Comparison of ENCODE assay signal across 21 cellular contexts in genomic region chr5:115611873-115612272, GRCh38. TPM values are rescaled to one million over a fixed set of nuclear protein-coding genes. Genes with fewer than 3 reads are reported as not detected.
DNase-seq lines count a peak whose midpoint lies in the region; ATAC-seq and TF ChIP-seq lines count a peak whose summit lies in the region.
"Had no signal": no experiment of that assay in that cellular context is flagged by ENCODE, and none has a peak within 500 bp of the region (broad histone marks: within the 10 kb centered on the region; RNA-seq: fewer than 3 reads in every experiment).

No MANE protein-coding gene starts in this region.

- no peaks in the 10 kb centered on the region for H3K27me3 Mint-ChIP-seq in CD8-positive, alpha-beta T cell (ENCODE audit: low read depth)
- no peaks in the 10 kb centered on the region for H3K27me3 Mint-ChIP-seq in T-helper 17 cell
- no peaks in the 10 kb centered on the region for H3K27me3 Mint-ChIP-seq in effector memory CD8-positive, alpha-beta T cell
- no peaks in the 10 kb centered on the region for H3K27me3 Mint-ChIP-seq in stimulated activated memory B cell treated with anti-CD40 and anti-IgM and Interleukin-4, amounts not matched to agents 10 μg/mL and 1 μg/mL and 100 μg/mL, for 72 hours
- H3K27me3 Mint-ChIP-seq: CD4-positive, alpha-beta memory T cell had no signal

- H3K9me3 ChIP-seq in CD8-positive, alpha-beta T cell (ENCODE audit: low read length) = no peaks in the 10 kb centered on the region
- H3K9me3 ChIP-seq in T-helper 17 cell (ENCODE audit: control insufficient read depth, low read length, poor library complexity, severe bottlenecking) (no peaks in the 10 kb centered on the region), stomach (no peaks in the 10 kb centered on the region)
- H3K9me3 ChIP-seq: A549; BE2C; BLaER1 treated with 17β-estradiol and CSF1 and Interleukin-3, amounts not matched to agents 10 nM and 100 nM; Caco-2 had no signal

- H3K27me3 ChIP-seq in CD8-positive, alpha-beta T cell (ENCODE audit: insufficient read depth, low read length) = no peaks in the 10 kb centered on the region
- no peaks in the 10 kb centered on the region for H3K27me3 ChIP-seq in stomach
- H3K27me3 ChIP-seq: BE2C; BLaER1 treated with 17β-estradiol and CSF1 and Interleukin-3, amounts not matched to agents 10 nM and 100 nM had no signal

- H3K4me1 ChIP-seq in CD8-positive, alpha-beta T cell (ENCODE audit: insufficient read depth, low read length) = no peaks in the 10 kb centered on the region
- peaks cover 0 to 32% (median 9%) of the 10 kb centered on the region in 4 donors for H3K4me1 ChIP-seq in stomach
- H3K4me1 ChIP-seq: A549; BE2C; BLaER1 treated with 17β-estradiol and CSF1 and Interleukin-3, amounts not matched to agents 10 nM and 100 nM; Caco-2 had no signal

- no peak for TF ChIP-seq CTCF in CD8-positive, alpha-beta T cell (IDR thresholded peaks at IDR 0.05)
- TF ChIP-seq CTCF in stomach (IDR thresholded peaks at IDR 0.05) = no peak

- H3K9me3 Mint-ChIP-seq in CD8-positive, alpha-beta T cell = no peaks in the 10 kb centered on the region
- H3K9me3 Mint-ChIP-seq in effector memory CD8-positive, alpha-beta T cell = no peaks in the 10 kb centered on the region
- H3K9me3 Mint-ChIP-seq in stimulated activated memory B cell treated with anti-CD40 and anti-IgM and Interleukin-4, amounts not matched to agents 10 μg/mL and 1 μg/mL and 100 μg/mL, for 72 hours = no peaks in the 10 kb centered on the region
- H3K9me3 Mint-ChIP-seq: CD14-positive monocyte; CD4-positive, alpha-beta memory T cell; GM23338; H9; HFFc6 had no signal

- H3K36me3 Mint-ChIP-seq in CD8-positive, alpha-beta T cell = peaks cover 46% of the 10 kb centered on the region
- H3K36me3 Mint-ChIP-seq in T-helper 17 cell (ENCODE audit: low read depth) = peaks cover 3% of the 10 kb centered on the region
- H3K36me3 Mint-ChIP-seq in effector memory CD8-positive, alpha-beta T cell (ENCODE audit: insufficient read depth) = peaks cover 32% of the 10 kb centered on the region
- H3K36me3 Mint-ChIP-seq in stimulated activated memory B cell treated with anti-CD40 and anti-IgM and Interleukin-4, amounts not matched to agents 10 μg/mL and 1 μg/mL and 100 μg/mL, for 72 hours = peaks cover 24% of the 10 kb centered on the region

- H3K36me3 ChIP-seq in CD8-positive, alpha-beta T cell (ENCODE audit: insufficient read depth, low read length) = peaks cover 10% of the 10 kb centered on the region
- H3K36me3 ChIP-seq in stomach = peaks cover 6 to 62% (median 38%) of the 10 kb centered on the region in 4 donors

- no peak overlapping the region for H3K27ac ChIP-seq in CD8-positive, alpha-beta T cell (ENCODE audit: low read depth, low read length)
- no peak overlapping the region for H3K27ac ChIP-seq in stomach
- H3K27ac ChIP-seq: A549; BLaER1 treated with 17β-estradiol and CSF1 and Interleukin-3, amounts not matched to agents 10 nM and 100 nM had no signal

- ATAC-seq in CD8-positive, alpha-beta T cell = no peak
- no peak for ATAC-seq in T-helper 17 cell
- no peak for ATAC-seq in effector memory CD8-positive, alpha-beta T cell (replicated peaks)
- no peak for ATAC-seq in stimulated activated memory B cell treated with anti-CD40 and anti-IgM and Interleukin-4, amounts not matched to agents 10 μg/mL and 1 μg/mL and 100 μg/mL, for 72 hours
- ATAC-seq: GM23338 had no signal

- H3K4me1 Mint-ChIP-seq in CD8-positive, alpha-beta T cell (ENCODE audit: low read depth) = peaks cover 30% of the 10 kb centered on the region
- H3K4me1 Mint-ChIP-seq in T-helper 17 cell = peaks cover 17% of the 10 kb centered on the region
- H3K4me1 Mint-ChIP-seq in effector memory CD8-positive, alpha-beta T cell (ENCODE audit: low read depth in 2 of 2) = peaks cover 9 to 17% of the 10 kb centered on the region in 2 donors
- peaks cover 30% of the 10 kb centered on the region for H3K4me1 Mint-ChIP-seq in stimulated activated memory B cell treated with anti-CD40 and anti-IgM and Interleukin-4, amounts not matched to agents 10 μg/mL and 1 μg/mL and 100 μg/mL, for 72 hours
- H3K4me1 Mint-ChIP-seq: CD14-positive monocyte had no signal

- no peak overlapping the region for H3K4me3 Mint-ChIP-seq in CD8-positive, alpha-beta T cell
- no peak overlapping the region for H3K4me3 Mint-ChIP-seq in T-helper 17 cell
- H3K4me3 Mint-ChIP-seq in effector memory CD8-positive, alpha-beta T cell = no peak overlapping the region
- no peak overlapping the region for H3K4me3 Mint-ChIP-seq in stimulated activated memory B cell treated with anti-CD40 and anti-IgM and Interleukin-4, amounts not matched to agents 10 μg/mL and 1 μg/mL and 100 μg/mL, for 72 hours
- H3K4me3 Mint-ChIP-seq: CD14-positive monocyte; CD4-positive, alpha-beta memory T cell; GM23338; H9; HFFc6 had no signal

- WGBS in stomach, 5 donors = 93 to 98% (median 97%) methylated on average over 5 of the region's 5 CpGs

- CTCF ChIA-PET in CD8-positive, alpha-beta T cell (lab: Charles Lee) = interaction anchor here (1.2 kb wide), 1 partner anchor 13 kb away, joined by 3 read pairs; no protein-coding TSS in a partner anchor

- no peak for TF ChIP-seq POLR2A in stomach (IDR thresholded peaks at IDR 0.05)

- TF ChIP-seq EP300 in stomach (IDR thresholded peaks at IDR 0.05) = no peak

- no peak for DNase-seq in CD8-positive, alpha-beta T cell
- no peak for DNase-seq in T-helper 17 cell
- DNase-seq in effector memory CD8-positive, alpha-beta T cell = no peak
- no peak for DNase-seq in stomach
- no peak for DNase-seq in glomerular visceral epithelial cell (ENCODE audit: extremely low spot score)
- DNase-seq in stimulated activated CD4-positive, alpha-beta T cell treated with anti-CD3 and anti-CD28 coated beads, Interleukin-4, amount 100 ng/mL, for 24 hours = no peak
- DNase-seq: 8988T; ACHN; AML-193; BE2C; Caco-2; CD4-positive, alpha-beta memory T cell; DMS153; DND-41; H9; HFFc6 had no signal

- no peak overlapping the region for H3K4me3 ChIP-seq in CD8-positive, alpha-beta T cell (ENCODE audit: low read depth, low read length)
- H3K4me3 ChIP-seq in stomach = no peak overlapping the region
- H3K4me3 ChIP-seq: A549; BLaER1 treated with 17β-estradiol and CSF1 and Interleukin-3, amounts not matched to agents 10 nM and 100 nM; GM23338 had no signal

- POLR2A ChIA-PET in CD8-positive, alpha-beta T cell (lab: Charles Lee) = interaction anchor here (1.0 kb wide), 1 partner anchor 66 kb away, joined by 3 read pairs; no protein-coding TSS in a partner anchor

- intact Hi-C loops in CD8-positive, alpha-beta T cell (cut with DNase I, micrococcal nuclease) = no loop called here
- intact Hi-C loops in stomach (cut with DNase I; ENCODE audit: low total_unique reads) = no loop called here

- H3K27ac Mint-ChIP-seq in CD8-positive, alpha-beta T cell = peak overlapping the region; percentile 11
- H3K27ac Mint-ChIP-seq in T-helper 17 cell = peak overlapping the region; percentile 72
- H3K27ac Mint-ChIP-seq in effector memory CD8-positive, alpha-beta T cell = peak overlapping the region; percentile 28 to 75
- peak overlapping the region; percentile 12 for H3K27ac Mint-ChIP-seq in stimulated activated memory B cell treated with anti-CD40 and anti-IgM and Interleukin-4, amounts not matched to agents 10 μg/mL and 1 μg/mL and 100 μg/mL, for 72 hours
- H3K27ac Mint-ChIP-seq: CD14-positive monocyte, GM23338, H9 had no signal

RNA-seq across cellular contexts. Expression of gene TICAM2, which starts 9.6 kb away (rescaled TPM):
- total RNA-seq in CD8-positive, alpha-beta T cell = under 1 TPM; 0.27 to 0.36 TPM
- total RNA-seq in T-helper 17 cell = under 1 TPM; 0.52 to 0.90 TPM
- 1 to 10 TPM in 2 of 5 donors, not detected in 3; 2.4 to 9.9 TPM for total RNA-seq in stomach
- polyA plus RNA-seq in stomach = 1 to 10 TPM; 1.4 to 3.5 (median 2.3) TPM
- total RNA-seq: GM23338 had no signal

RNA-seq across cellular contexts. Expression of gene TMED7, which starts 14.0 kb away (rescaled TPM):
- 10 to 100 TPM; 67.2 to 71.5 TPM for total RNA-seq in CD8-positive, alpha-beta T cell
- total RNA-seq in T-helper 17 cell = 10 to 100 TPM; 49.0 to 53.7 TPM
- 100 to 1,000 TPM in 2 of 5 donors, 10 to 100 TPM in 2, 1 to 10 TPM in 1; 9.8 to 169 (median 54.3) TPM for total RNA-seq in stomach
- 10 to 100 TPM; 12.8 to 16.5 (median 13.9) TPM for polyA plus RNA-seq in stomach

Comparison
In these comparisons a context has a peak if more than half of its experiments do, and no peak if none do; other contexts are left out.
1. H3K27ac Mint-ChIP-seq: peak in every context shown above with its lines; median percentile 72 in T-helper 17 cell; 52 in effector memory CD8-positive, alpha-beta T cell; 12 in stimulated activated memory B cell treated with anti-CD40 and anti-IgM and Interleukin-4, amounts not matched to agents 10 μg/mL and 1 μg/mL and 100 μg/mL, for 72 hours; 11 in CD8-positive, alpha-beta T cell.